In the genomic region with DNA sequence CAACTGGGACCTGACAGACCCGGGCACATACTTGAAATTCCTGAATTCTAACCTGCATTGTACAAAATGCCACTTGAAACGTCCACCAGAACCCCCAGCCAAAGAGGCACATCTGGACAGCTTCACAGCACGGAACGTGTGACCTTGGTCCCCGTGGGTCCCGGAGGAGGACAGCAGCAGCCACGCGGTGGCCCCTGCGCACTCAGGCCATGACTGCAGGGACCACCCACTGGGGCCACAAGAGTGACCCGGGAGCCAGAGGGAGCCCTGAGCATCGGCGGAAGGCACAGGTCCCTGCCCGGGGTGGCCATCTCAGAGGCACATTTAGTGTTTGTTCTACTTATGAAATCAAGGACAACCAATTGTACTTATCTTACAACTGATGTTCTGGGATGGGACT, we compare ENCODE assay signal across 21 cellular contexts. TPM values are rescaled to one million over a fixed set of nuclear protein-coding genes. Genes with fewer than 3 reads are reported as not detected.
DNase-seq lines count a peak whose midpoint lies in the region; ATAC-seq and TF ChIP-seq lines count a peak whose summit lies in the region.
"Had no signal": no experiment of that assay in that cellular context is flagged by ENCODE, and none has a peak within 500 bp of the region (broad histone marks: within the 10 kb centered on the region; RNA-seq: fewer than 3 reads in every experiment).

No MANE protein-coding gene starts in this region.

- ATAC-seq in Panc1 (no peak), gastroesophageal sphincter (no peak)
- no peak for ATAC-seq in activated naive CD8-positive, alpha-beta T cell treated with anti-CD3 and anti-CD28 coated beads, Interleukin-2, amount 10 ng/mL, durations not matched to agents 7 days and 5 days (ENCODE audit: low read depth)
- no peak for ATAC-seq in stimulated activated effector memory CD8-positive, alpha-beta T cell treated with anti-CD3 and anti-CD28 coated beads, Interleukin-12 subunit alpha, Interleukin-12 subunit beta, amount 100 ng/mL, for 72 hours
- ATAC-seq: activated CD4-positive, CD25-positive, alpha-beta regulatory T cell treated with anti-CD3 and anti-CD28 coated beads, Interleukin-2, amount 50 U/mL, for 24 hours; CD8-positive, alpha-beta T cell; esophagus mucosa had no signal

- peak overlapping the region; percentile 48 for H3K27ac Mint-ChIP-seq in activated naive CD8-positive, alpha-beta T cell treated with anti-CD3 and anti-CD28 coated beads, Interleukin-2, amount 10 ng/mL, durations not matched to agents 7 days and 5 days
- H3K27ac Mint-ChIP-seq in stimulated activated effector memory CD8-positive, alpha-beta T cell treated with anti-CD3 and anti-CD28 coated beads, Interleukin-12 subunit alpha, Interleukin-12 subunit beta, amount 100 ng/mL, for 72 hours, result peak overlapping the region; percentile 83

- no peak overlapping the region for H3K4me3 ChIP-seq in cardiac muscle cell
- H3K4me3 ChIP-seq in left ventricle myocardium inferior, result no peak overlapping the region
- no peak overlapping the region for H3K4me3 ChIP-seq in Panc1 (ENCODE audit: low read depth in 2 of 2, low read length in 2 of 2)
- no peak overlapping the region for H3K4me3 ChIP-seq in gastroesophageal sphincter
- H3K4me3 ChIP-seq: MG63, prostate gland, thyroid gland had no signal

- peaks cover 47% of the 10 kb centered on the region for H3K4me1 Mint-ChIP-seq in activated naive CD8-positive, alpha-beta T cell treated with anti-CD3 and anti-CD28 coated beads, Interleukin-2, amount 10 ng/mL, durations not matched to agents 7 days and 5 days
- peaks cover 56% of the 10 kb centered on the region for H3K4me1 Mint-ChIP-seq in stimulated activated effector memory CD8-positive, alpha-beta T cell treated with anti-CD3 and anti-CD28 coated beads, Interleukin-12 subunit alpha, Interleukin-12 subunit beta, amount 100 ng/mL, for 72 hours

- no peaks in the 10 kb centered on the region for H3K27me3 ChIP-seq in cardiac muscle cell
- H3K27me3 ChIP-seq in left ventricle myocardium inferior (ENCODE audit: low read depth), result no peaks in the 10 kb centered on the region
- H3K27me3 ChIP-seq in Panc1 (ENCODE audit: control insufficient read depth, insufficient read depth, low read length), result no peaks in the 10 kb centered on the region
- no peaks in the 10 kb centered on the region for H3K27me3 ChIP-seq in gastroesophageal sphincter
- H3K27me3 ChIP-seq: MG63, thyroid gland had no signal

- in situ Hi-C loops in Panc1 (cut with HindIII; ENCODE audit: low pct_unique_long_range_greater_than_20kb, low sequenced_read_pairs), result no loop called here

- 60% methylated on average over 4 of the region's 13 CpGs; no CpG with 5 or more reads in 1 of the 2 donors for WGBS in gastroesophageal sphincter (ENCODE audit: low coverage in 1 of 2), 2 donors

- TF ChIP-seq POLR2A in gastroesophageal sphincter (IDR thresholded peaks at IDR 0.05), result no peak

- peaks cover 25% of the 10 kb centered on the region for H3K36me3 Mint-ChIP-seq in activated naive CD8-positive, alpha-beta T cell treated with anti-CD3 and anti-CD28 coated beads, Interleukin-2, amount 10 ng/mL, durations not matched to agents 7 days and 5 days
- H3K36me3 Mint-ChIP-seq in stimulated activated effector memory CD8-positive, alpha-beta T cell treated with anti-CD3 and anti-CD28 coated beads, Interleukin-12 subunit alpha, Interleukin-12 subunit beta, amount 100 ng/mL, for 72 hours, result peaks cover 71% of the 10 kb centered on the region

- BruUV-seq in Panc1 (replicated peaks; lab: Mats Ljungman, UMichigan), result TSS peak; percentile 53

- intact Hi-C loops in left ventricle myocardium inferior (cut with micrococcal nuclease) (no loop called here), Panc1 (cut with micrococcal nuclease; ENCODE audit: unreplicated experiment) (no loop called here)

- no peaks in the 10 kb centered on the region for H3K9me3 Mint-ChIP-seq in activated naive CD8-positive, alpha-beta T cell treated with anti-CD3 and anti-CD28 coated beads, Interleukin-2, amount 10 ng/mL, durations not matched to agents 7 days and 5 days
- H3K9me3 Mint-ChIP-seq in stimulated activated effector memory CD8-positive, alpha-beta T cell treated with anti-CD3 and anti-CD28 coated beads, Interleukin-12 subunit alpha, Interleukin-12 subunit beta, amount 100 ng/mL, for 72 hours, result no peaks in the 10 kb centered on the region
- H3K9me3 Mint-ChIP-seq: CD8-positive, alpha-beta T cell had no signal

- no peaks in the 10 kb centered on the region for H3K4me1 ChIP-seq in cardiac muscle cell (ENCODE audit: low read depth)
- peaks cover 30% of the 10 kb centered on the region for H3K4me1 ChIP-seq in left ventricle myocardium inferior
- peaks cover 9% of the 10 kb centered on the region; the same call in 1 of the 2 replicates for H3K4me1 ChIP-seq in Panc1 (ENCODE audit: control insufficient read depth, insufficient read depth, low read length)
- H3K4me1 ChIP-seq in gastroesophageal sphincter, result peaks cover 0 to 28% (median 15%) of the 10 kb centered on the region in 3 donors

- TF ChIP-seq CTCF in cardiac muscle cell (IDR thresholded peaks at IDR 0.05; ENCODE audit: low read depth, low read length) (no peak), left ventricle myocardium inferior (IDR thresholded peaks at IDR 0.05; ENCODE audit: borderline replicate concordance) (no peak), Panc1 (IDR thresholded peaks at IDR 0.05) (no peak), gastroesophageal sphincter (IDR thresholded peaks at IDR 0.05) (no peak)

- POLR2A ChIA-PET in Panc1 (lab: Charles Lee), result no interaction called here
- POLR2A ChIA-PET in activated naive CD8-positive, alpha-beta T cell treated with anti-CD3 and anti-CD28 coated beads, Interleukin-2, amount 10 ng/mL, durations not matched to agents 7 days and 5 days (lab: Charles Lee), result interaction anchor here (2.6 kb wide), 1 partner anchor 39 kb away, joined by 15 read pairs; the partner anchor contains the start of gene DNLZ

- DNase-seq in cardiac muscle cell (ENCODE audit: low read depth in 1 of 2, low spot score in 1 of 2), result peak in 1 of 2 donors; percentile 18
- no peak for DNase-seq in left ventricle myocardium inferior
- no peak for DNase-seq in Panc1 (ENCODE audit: low read depth, low spot score)
- no peak for DNase-seq in activated naive CD8-positive, alpha-beta T cell treated with anti-CD3 and anti-CD28 coated beads, Interleukin-2, amount 10 ng/mL, durations not matched to agents 7 days and 5 days
- no peak for DNase-seq in stimulated activated effector memory CD8-positive, alpha-beta T cell treated with anti-CD3 and anti-CD28 coated beads, Interleukin-12 subunit alpha, Interleukin-12 subunit beta, amount 100 ng/mL, for 72 hours (ENCODE audit: low spot score in 2 of 2)
- no peak for DNase-seq in NCI-H510A treated with DMSO at 0.1 percent for 48 hours (lab: John Stamatoyannopoulos, UW)
- DNase-seq: activated CD8-positive, alpha-beta memory T cell treated with anti-CD3 and anti-CD28 coated beads, Interleukin-2, amount 50 U/mL, for 4 hours; CD8-positive, alpha-beta T cell; effector CD8-positive, alpha-beta T cell; foreskin melanocyte; hypothalamus; MG63; NCI-H1417 treated with DMSO at 0.1 percent for 48 hours; NCI-H526; stimulated activated naive CD4-positive, alpha-beta T cell treated with Interleukin-2 at 50 U/mL for 16 hours; thyroid gland had no signal

- H3K27me3 Mint-ChIP-seq in activated naive CD8-positive, alpha-beta T cell treated with anti-CD3 and anti-CD28 coated beads, Interleukin-2, amount 10 ng/mL, durations not matched to agents 7 days and 5 days, result no peaks in the 10 kb centered on the region

- peak overlapping the region; percentile 51 for H3K27ac ChIP-seq in cardiac muscle cell
- no peak overlapping the region for H3K27ac ChIP-seq in left ventricle myocardium inferior (replicated peaks)
- H3K27ac ChIP-seq in Panc1 (ENCODE audit: low read length), result no peak overlapping the region
- H3K27ac ChIP-seq in gastroesophageal sphincter, result no peak overlapping the region
- H3K27ac ChIP-seq: neutrophil, prostate gland, thyroid gland had no signal

- H3K9me3 ChIP-seq in cardiac muscle cell (ENCODE audit: low read depth) (no peaks in the 10 kb centered on the region), left ventricle myocardium inferior (replicated peaks) (no peaks in the 10 kb centered on the region), Panc1 (ENCODE audit: control insufficient read depth, insufficient read depth, low read depth, low read length) (no peaks in the 10 kb centered on the region), gastroesophageal sphincter (no peaks in the 10 kb centered on the region)
- H3K9me3 ChIP-seq: MG63, neutrophil, prostate gland, thyroid gland had no signal

- CTCF ChIA-PET in Panc1 (lab: Charles Lee), result no interaction called here

- no peak for TF ChIP-seq EP300 in gastroesophageal sphincter (IDR thresholded peaks at IDR 0.05)

- H3K4me3 Mint-ChIP-seq in activated naive CD8-positive, alpha-beta T cell treated with anti-CD3 and anti-CD28 coated beads, Interleukin-2, amount 10 ng/mL, durations not matched to agents 7 days and 5 days, result peak overlapping the region; percentile 39
- H3K4me3 Mint-ChIP-seq in stimulated activated effector memory CD8-positive, alpha-beta T cell treated with anti-CD3 and anti-CD28 coated beads, Interleukin-12 subunit alpha, Interleukin-12 subunit beta, amount 100 ng/mL, for 72 hours, result no peak overlapping the region
- H3K4me3 Mint-ChIP-seq: CD8-positive, alpha-beta T cell had no signal

- H3K36me3 ChIP-seq in cardiac muscle cell (peaks cover 18% of the 10 kb centered on the region), left ventricle myocardium inferior (peaks cover 45% of the 10 kb centered on the region), Panc1 (ENCODE audit: control insufficient read depth, insufficient read depth, low read length) (peaks cover 2% of the 10 kb centered on the region), gastroesophageal sphincter (peaks cover 0 to 67% of the 10 kb centered on the region in 2 donors)
- H3K36me3 ChIP-seq: prostate gland had no signal

RNA-seq across cellular contexts. Expression of gene SNAPC4, which starts 2.1 kb away (rescaled TPM):
- total RNA-seq in cardiac muscle cell, result 9.6 and 12.7 TPM in 2 replicates
- 7.7 and 8.7 TPM in 2 replicates for polyA plus RNA-seq in cardiac muscle cell
- total RNA-seq in left ventricle myocardium inferior, result 5.2 TPM
- total RNA-seq in Panc1 (2021; ENCODE audit: unreplicated experiment), result 10.8 TPM
- polyA plus RNA-seq in Panc1 (2012; ENCODE audit: insufficient read length), result 13.4 TPM
- 1 to 10 TPM; 9.6 to 9.9 TPM for total RNA-seq in activated naive CD8-positive, alpha-beta T cell treated with anti-CD3 and anti-CD28 coated beads, Interleukin-2, amount 10 ng/mL, durations not matched to agents 7 days and 5 days
- 1 to 10 TPM; 3.5 to 8.4 (median 5.5) TPM for total RNA-seq in gastroesophageal sphincter

RNA-seq across cellular contexts. Expression of gene ENTR1, which starts 8.3 kb away (rescaled TPM):
- total RNA-seq in cardiac muscle cell, result 25.6 and 38.3 TPM in 2 replicates
- polyA plus RNA-seq in cardiac muscle cell, result 25.5 and 30.2 TPM in 2 replicates
- 20.1 TPM for total RNA-seq in left ventricle myocardium inferior
- 90.8 TPM for total RNA-seq in Panc1 (2021; ENCODE audit: unreplicated experiment)
- 64.8 TPM for polyA plus RNA-seq in Panc1 (2012; ENCODE audit: insufficient read length)
- 10 to 100 TPM; 55.5 to 56.2 TPM for total RNA-seq in activated naive CD8-positive, alpha-beta T cell treated with anti-CD3 and anti-CD28 coated beads, Interleukin-2, amount 10 ng/mL, durations not matched to agents 7 days and 5 days
- 10 to 100 TPM; 26.3 to 55.1 (median 44.0) TPM for total RNA-seq in gastroesophageal sphincter

RNA-seq across cellular contexts. Expression of gene PMPCA, which starts 8.4 kb away (rescaled TPM):
- 73.5 and 74.5 TPM in 2 replicates for total RNA-seq in cardiac muscle cell
- 128 and 146 TPM in 2 replicates for polyA plus RNA-seq in cardiac muscle cell
- 80.9 TPM for total RNA-seq in left ventricle myocardium inferior
- total RNA-seq in Panc1 (2021; ENCODE audit: unreplicated experiment), result 60.9 TPM
- 72.4 TPM for polyA plus RNA-seq in Panc1 (2012; ENCODE audit: insufficient read length)
- total RNA-seq in activated naive CD8-positive, alpha-beta T cell treated with anti-CD3 and anti-CD28 coated beads, Interleukin-2, amount 10 ng/mL, durations not matched to agents 7 days and 5 days, result 10 to 100 TPM; 60.6 to 65.6 TPM
- total RNA-seq in gastroesophageal sphincter, result 10 to 100 TPM; 36.4 to 59.3 (median 39.8) TPM

RNA-seq across cellular contexts. Expression of gene CARD9, which starts 28.6 kb away (rescaled TPM):
- 0.46 and 2.1 TPM in 2 replicates for total RNA-seq in cardiac muscle cell
- polyA plus RNA-seq in cardiac muscle cell, result 2.1 TPM in 2 replicates
- 1.2 TPM for total RNA-seq in left ventricle myocardium inferior
- 1.7 TPM for total RNA-seq in Panc1 (2021; ENCODE audit: unreplicated experiment)
- polyA plus RNA-seq in Panc1 (2012; ENCODE audit: insufficient read length), result 1.1 TPM
- under 1 TPM; 0.45 to 0.61 TPM for total RNA-seq in activated naive CD8-positive, alpha-beta T cell treated with anti-CD3 and anti-CD28 coated beads, Interleukin-2, amount 10 ng/mL, durations not matched to agents 7 days and 5 days
- 1 to 10 TPM; 1.3 to 2.3 (median 1.8) TPM for total RNA-seq in gastroesophageal sphincter

RNA-seq across cellular contexts. Expression of gene INPP5E, which starts 37.6 kb away (rescaled TPM):
- total RNA-seq in cardiac muscle cell (19.2 and 26.8 TPM in 2 replicates), left ventricle myocardium inferior (10.6 TPM), Panc1 (2021; ENCODE audit: unreplicated experiment) (14.1 TPM), gastroesophageal sphincter (10 to 100 TPM in 2 of 4 donors, 1 to 10 TPM in 2; 7.2 to 13.1 (median 10.0) TPM)
- 14.9 and 19.5 TPM in 2 replicates for polyA plus RNA-seq in cardiac muscle cell
- polyA plus RNA-seq in Panc1 (2012; ENCODE audit: insufficient read length), result 13.3 TPM
- 10 to 100 TPM; 22.8 to 23.0 TPM for total RNA-seq in activated naive CD8-positive, alpha-beta T cell treated with anti-CD3 and anti-CD28 coated beads, Interleukin-2, amount 10 ng/mL, durations not matched to agents 7 days and 5 days
